8 cellular contexts compared by ENCODE assay signal in the genomic region with DNA sequence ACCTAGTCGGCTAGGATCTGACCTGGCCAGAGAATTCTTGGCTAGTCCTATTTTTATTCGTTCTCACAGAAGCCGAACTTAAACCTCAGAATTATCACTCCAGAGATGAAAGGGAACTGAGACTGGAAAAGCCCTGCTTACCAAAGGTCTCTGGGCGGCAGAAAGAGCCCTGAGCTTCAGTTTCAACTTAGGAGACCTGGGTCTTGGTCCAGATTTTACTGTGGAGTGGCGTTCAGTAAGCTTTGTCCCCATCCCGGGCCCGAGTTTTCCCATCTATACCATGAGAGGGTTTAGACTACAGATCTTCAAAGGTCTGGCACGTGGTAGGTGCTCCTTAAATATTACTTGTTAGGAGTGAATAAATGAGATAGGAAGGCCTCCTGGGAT. TPM values are rescaled to one million over a fixed set of nuclear protein-coding genes. Genes with fewer than 3 reads are reported as not detected.
DNase-seq lines count a peak whose midpoint lies in the region; ATAC-seq and TF ChIP-seq lines count a peak whose summit lies in the region.

No MANE protein-coding gene starts in this region.

- H3K4me3 ChIP-seq in BE2C (ENCODE audit: low read depth, low read length) (peak overlapping the region; percentile 82), OCI-LY3 (ENCODE audit: low read length) (peak overlapping the region; percentile 91), endocrine pancreas (ENCODE audit: control insufficient read depth, insufficient read depth, low read length) (peak overlapping the region; percentile 66), neural progenitor cell (peak overlapping the region; percentile 92)

- H3K36me3 Mint-ChIP-seq in neural progenitor cell = no peaks in the 10 kb centered on the region

- H3K4me1 ChIP-seq in BE2C = no peaks in the 10 kb centered on the region
- peaks cover 26% of the 10 kb centered on the region for H3K4me1 ChIP-seq in OCI-LY3 (ENCODE audit: low read length)
- no peaks in the 10 kb centered on the region for H3K4me1 ChIP-seq in endocrine pancreas (ENCODE audit: control insufficient read depth, insufficient read depth, low read length)
- H3K4me1 ChIP-seq in neural progenitor cell = peaks cover 9% of the 10 kb centered on the region

- H3K36me3 ChIP-seq in BE2C = no peaks in the 10 kb centered on the region; the same call in 1 of the 2 replicates
- peaks cover 8% of the 10 kb centered on the region for H3K36me3 ChIP-seq in OCI-LY3 (replicated peaks; ENCODE audit: low read depth, low read length)
- H3K36me3 ChIP-seq in endocrine pancreas (ENCODE audit: control insufficient read depth, insufficient read depth, low read length) = no peaks in the 10 kb centered on the region
- no peaks in the 10 kb centered on the region for H3K36me3 ChIP-seq in neural progenitor cell

- peaks cover 17% of the 10 kb centered on the region for H3F3A ChIP-seq in neural progenitor cell (ENCODE audit: low read depth)

- peaks cover 5% of the 10 kb centered on the region for H3K4me1 Mint-ChIP-seq in neural progenitor cell

- DNase-seq in BE2C (no peak), neural progenitor cell (ENCODE audit: low spot score) (peak; percentile 16), HuH-7 (ENCODE audit: low spot score) (no peak), NCI-H2107 (lab: John Stamatoyannopoulos, UW) (no peak), GM19238 (ENCODE audit: insufficient read length, low spot score) (no peak)

- TF ChIP-seq CTCF in BE2C (IDR thresholded peaks at IDR 0.05; ENCODE audit: low read depth, low read length) = no peak
- TF ChIP-seq CTCF in OCI-LY3 (IDR thresholded peaks at IDR 0.05; ENCODE audit: low read depth, low read length) = no peak
- TF ChIP-seq CTCF in neural progenitor cell (IDR thresholded peaks at IDR 0.05) = no peak

- ATAC-seq in GM21381 (IDR thresholded peaks at IDR 0.05; ENCODE audit: unreplicated experiment) = peak; percentile 8

- H4K20me1 ChIP-seq in OCI-LY3 (ENCODE audit: insufficient read depth, low read length) = no peaks in the 10 kb centered on the region
- no peaks in the 10 kb centered on the region for H4K20me1 ChIP-seq in neural progenitor cell (ENCODE audit: low read depth)

- H3K79me2 ChIP-seq in OCI-LY3 (ENCODE audit: low read length) (peaks cover 19% of the 10 kb centered on the region), neural progenitor cell (ENCODE audit: low read depth) (peaks cover 16% of the 10 kb centered on the region)

- H3K27ac Mint-ChIP-seq in neural progenitor cell = no peak overlapping the region

- H3K27me3 ChIP-seq in BE2C (no peaks in the 10 kb centered on the region), OCI-LY3 (ENCODE audit: low read depth, low read length) (no peaks in the 10 kb centered on the region), endocrine pancreas (ENCODE audit: control insufficient read depth, insufficient read depth, low read length) (no peaks in the 10 kb centered on the region), neural progenitor cell (no peaks in the 10 kb centered on the region)

- H3K27ac ChIP-seq in OCI-LY3 (ENCODE audit: low read length) (peak overlapping the region; percentile 45), neural progenitor cell (no peak overlapping the region)

- peak overlapping the region; percentile 93 for H3K4me3 Mint-ChIP-seq in neural progenitor cell

- H3K4me2 ChIP-seq in OCI-LY3 (ENCODE audit: low read length) (peak overlapping the region; percentile 92), neural progenitor cell (peak overlapping the region; percentile 82)

- H3K9ac ChIP-seq in OCI-LY3 (ENCODE audit: low read length) (peak overlapping the region; percentile 86), endocrine pancreas (ENCODE audit: control insufficient read depth, insufficient read depth, low read length) (peak overlapping the region; percentile 76), neural progenitor cell (peak overlapping the region; percentile 68)

- peak overlapping the region; percentile 91 for H2AFZ ChIP-seq in OCI-LY3 (ENCODE audit: low read depth, low read length)
- H2AFZ ChIP-seq in neural progenitor cell (replicated peaks) = peak overlapping the region; percentile 91

- H3K9me3 ChIP-seq in BE2C = no peaks in the 10 kb centered on the region
- no peaks in the 10 kb centered on the region for H3K9me3 ChIP-seq in OCI-LY3 (ENCODE audit: insufficient read depth, low read length)
- H3K9me3 ChIP-seq in endocrine pancreas (ENCODE audit: control insufficient read depth, low read length) = no peaks in the 10 kb centered on the region
- no peaks in the 10 kb centered on the region for H3K9me3 ChIP-seq in neural progenitor cell (ENCODE audit: low read depth)

- H3K9me3 Mint-ChIP-seq in neural progenitor cell = no peaks in the 10 kb centered on the region

- peaks cover 4% of the 10 kb centered on the region for H3K27me3 Mint-ChIP-seq in neural progenitor cell (ENCODE audit: insufficient read depth, low read depth)

RNA-seq across cellular contexts. Expression of a gene that starts 0.5 kb away (rescaled TPM):
- 13.6 TPM for polyA plus RNA-seq in BE2C (2012; ENCODE audit: insufficient read depth, insufficient read length, low read depth)
- total RNA-seq in neural progenitor cell (ENCODE audit: low replicate concordance) = 12.4 and 17.9 TPM in 2 replicates

RNA-seq across cellular contexts. Expression of a gene that starts 40.2 kb away (rescaled TPM):
- polyA plus RNA-seq in BE2C (2012; ENCODE audit: insufficient read depth, insufficient read length, low read depth) = 727 TPM
- total RNA-seq in neural progenitor cell (ENCODE audit: low replicate concordance) = 66.9 and 100 TPM in 2 replicates

RNA-seq across cellular contexts. Expression of a gene that starts 40.4 kb away (rescaled TPM):
- polyA plus RNA-seq in BE2C (2012; ENCODE audit: insufficient read depth, insufficient read length, low read depth) = 16.1 TPM
- total RNA-seq in neural progenitor cell (ENCODE audit: low replicate concordance) = 3.9 and 9.7 TPM in 2 replicates
